In genomic region chr9:121344062-121344696, GRCh38 we compare ENCODE assay signal across 14 cellular contexts. TPM values are rescaled to one million over a fixed set of nuclear protein-coding genes. Genes with fewer than 3 reads are reported as not detected.
DNase-seq lines count a peak whose midpoint lies in the region; ATAC-seq and TF ChIP-seq lines count a peak whose summit lies in the region.
"Had no signal": no experiment of that assay in that cellular context is flagged by ENCODE, and none has a peak within 500 bp of the region (broad histone marks: within the 10 kb centered on the region; RNA-seq: fewer than 3 reads in every experiment).

No MANE protein-coding gene starts in this region.

- WGBS in sigmoid colon, 2 donors = 67 to 73% methylated on average over 6 of the region's 6 CpGs

- H3K4me1 ChIP-seq in KMS-11 (ENCODE audit: low read depth, poor library complexity, severe bottlenecking) (peaks cover 69% of the 10 kb centered on the region), sigmoid colon (peaks cover 0 to 81% (median 57%) of the 10 kb centered on the region in 4 donors)

- peaks cover 4% of the 10 kb centered on the region; the same call in 1 of the 2 replicates for H4K20me1 ChIP-seq in KMS-11 (ENCODE audit: insufficient read depth)

- no peaks in the 10 kb centered on the region for H3K36me3 ChIP-seq in KMS-11 (ENCODE audit: insufficient read depth)
- H3K36me3 ChIP-seq in sigmoid colon = peaks cover 17 to 100% (median 36%) of the 10 kb centered on the region in 4 donors

- no peaks in the 10 kb centered on the region for H3K9me3 Mint-ChIP-seq in central memory CD8-positive, alpha-beta T cell
- no peaks in the 10 kb centered on the region for H3K9me3 Mint-ChIP-seq in chondrocyte (ENCODE audit: low read depth)
- H3K9me3 Mint-ChIP-seq: activated CD4-positive, alpha-beta T cell treated with anti-CD3 and anti-CD28 coated beads, Interleukin-2, amount 10 ng/mL, durations not matched to agents 7 days and 5 days; CD14-positive monocyte had no signal

- peak overlapping the region; percentile 29 for H3K27ac Mint-ChIP-seq in central memory CD8-positive, alpha-beta T cell (ENCODE audit: low read depth)
- no peak overlapping the region for H3K27ac Mint-ChIP-seq in chondrocyte (ENCODE audit: unreplicated experiment)
- H3K27ac Mint-ChIP-seq: activated CD4-positive, alpha-beta T cell treated with anti-CD3 and anti-CD28 coated beads, Interleukin-2, amount 10 ng/mL, durations not matched to agents 7 days and 5 days had no signal

- H2AFZ ChIP-seq in KMS-11 (ENCODE audit: low read depth) = no peak overlapping the region

- ATAC-seq in central memory CD8-positive, alpha-beta T cell (replicated peaks; ENCODE audit: extremely low read depth, poor library complexity, severe bottlenecking) = no peak

- H3K4me2 ChIP-seq in KMS-11 = peak overlapping the region; percentile 55

- peak; percentile 76 for DNase-seq in NCI-H2107 (lab: John Stamatoyannopoulos, UW)
- DNase-seq in central memory CD8-positive, alpha-beta T cell (ENCODE audit: low spot score in 2 of 2) = no peak
- no peak for DNase-seq in sigmoid colon
- DNase-seq in chondrocyte (ENCODE audit: low spot score) = no peak
- DNase-seq in middle frontal gyrus (ENCODE audit: extremely low spot score, low spot score) = no peak
- no peak for DNase-seq in MV-4-11 (lab: John Stamatoyannopoulos, UW)
- DNase-seq: activated CD4-positive, alpha-beta T cell treated with anti-CD3 and anti-CD28 coated beads, Interleukin-2, amount 10 ng/mL, durations not matched to agents 7 days and 5 days; activated effector memory CD4-positive, alpha-beta T cell treated with Interleukin-2 at 50 U/mL for 16 hours; EL; MG63; SIG-M5; T-helper 9 cell had no signal

- H3K36me3 Mint-ChIP-seq in central memory CD8-positive, alpha-beta T cell (ENCODE audit: insufficient read depth) = peaks cover 73% of the 10 kb centered on the region
- peaks cover 14% of the 10 kb centered on the region for H3K36me3 Mint-ChIP-seq in chondrocyte (ENCODE audit: low read depth)

- H3K4me3 ChIP-seq in KMS-11 (IDR thresholded peaks at IDR 0.05; ENCODE audit: insufficient read depth, low read depth, low read length) (no peak overlapping the region), sigmoid colon (no peak overlapping the region)
- H3K4me3 ChIP-seq: MG63 had no signal

- no peaks in the 10 kb centered on the region for H3K9me3 ChIP-seq in sigmoid colon
- H3K9me3 ChIP-seq: MG63 had no signal

- H3K27me3 Mint-ChIP-seq in central memory CD8-positive, alpha-beta T cell = no peaks in the 10 kb centered on the region
- H3K27me3 Mint-ChIP-seq in chondrocyte (ENCODE audit: low read depth) = no peaks in the 10 kb centered on the region
- H3K27me3 Mint-ChIP-seq: activated CD4-positive, alpha-beta T cell treated with anti-CD3 and anti-CD28 coated beads, Interleukin-2, amount 10 ng/mL, durations not matched to agents 7 days and 5 days had no signal

- H3K27ac ChIP-seq in KMS-11 (peak overlapping the region; percentile 59), sigmoid colon (peak overlapping the region; percentile 47 to 99 (median 76))

- peaks cover 47% of the 10 kb centered on the region for H3K4me1 Mint-ChIP-seq in central memory CD8-positive, alpha-beta T cell
- peaks cover 23% of the 10 kb centered on the region for H3K4me1 Mint-ChIP-seq in chondrocyte (ENCODE audit: low read depth)
- H3K4me1 Mint-ChIP-seq: activated CD4-positive, alpha-beta T cell treated with anti-CD3 and anti-CD28 coated beads, Interleukin-2, amount 10 ng/mL, durations not matched to agents 7 days and 5 days; CD14-positive monocyte had no signal

- no peaks in the 10 kb centered on the region for H3K79me2 ChIP-seq in KMS-11 (ENCODE audit: insufficient read depth, low read depth)

- no peak for TF ChIP-seq POLR2A in sigmoid colon (IDR thresholded peaks at IDR 0.05)

- no peak for TF ChIP-seq CTCF in KMS-11 (conservative IDR thresholded peaks at IDR 0.05; ENCODE audit: low read depth, low read length)
- TF ChIP-seq CTCF in sigmoid colon (IDR thresholded peaks at IDR 0.05) = no peak
- no peak for TF ChIP-seq CTCF in chondrocyte (IDR thresholded peaks at IDR 0.05)

- TF ChIP-seq EP300 in sigmoid colon (IDR thresholded peaks at IDR 0.05) = no peak

- intact Hi-C loops in sigmoid colon (cut with DNase I) = no loop called here

- no peaks in the 10 kb centered on the region for H3K27me3 ChIP-seq in KMS-11 (ENCODE audit: insufficient read depth, low read depth)
- H3K27me3 ChIP-seq in sigmoid colon = no peaks in the 10 kb centered on the region
- H3K27me3 ChIP-seq: MG63 had no signal

- H3K9ac ChIP-seq in KMS-11 = no peak overlapping the region

- no peak overlapping the region for H3K4me3 Mint-ChIP-seq in central memory CD8-positive, alpha-beta T cell
- no peak overlapping the region for H3K4me3 Mint-ChIP-seq in chondrocyte (ENCODE audit: unreplicated experiment)
- H3K4me3 Mint-ChIP-seq: activated CD4-positive, alpha-beta T cell treated with anti-CD3 and anti-CD28 coated beads, Interleukin-2, amount 10 ng/mL, durations not matched to agents 7 days and 5 days; CD14-positive monocyte had no signal

RNA-seq across cellular contexts. Expression of gene STOM, which starts 25.9 kb away (rescaled TPM):
- total RNA-seq in sigmoid colon = 100 to 1,000 TPM; 303 to 609 (median 321) TPM
- polyA plus RNA-seq in sigmoid colon = 100 to 1,000 TPM in 1 of 3 donors, 10 to 100 TPM in 2; 22.8 to 140 (median 44.6) TPM
- 46.5 to 83.6 TPM (median 82.2 TPM) in 3 replicates for total RNA-seq in chondrocyte
